1 cellular context compared by ENCODE assay signal in the genomic region with DNA sequence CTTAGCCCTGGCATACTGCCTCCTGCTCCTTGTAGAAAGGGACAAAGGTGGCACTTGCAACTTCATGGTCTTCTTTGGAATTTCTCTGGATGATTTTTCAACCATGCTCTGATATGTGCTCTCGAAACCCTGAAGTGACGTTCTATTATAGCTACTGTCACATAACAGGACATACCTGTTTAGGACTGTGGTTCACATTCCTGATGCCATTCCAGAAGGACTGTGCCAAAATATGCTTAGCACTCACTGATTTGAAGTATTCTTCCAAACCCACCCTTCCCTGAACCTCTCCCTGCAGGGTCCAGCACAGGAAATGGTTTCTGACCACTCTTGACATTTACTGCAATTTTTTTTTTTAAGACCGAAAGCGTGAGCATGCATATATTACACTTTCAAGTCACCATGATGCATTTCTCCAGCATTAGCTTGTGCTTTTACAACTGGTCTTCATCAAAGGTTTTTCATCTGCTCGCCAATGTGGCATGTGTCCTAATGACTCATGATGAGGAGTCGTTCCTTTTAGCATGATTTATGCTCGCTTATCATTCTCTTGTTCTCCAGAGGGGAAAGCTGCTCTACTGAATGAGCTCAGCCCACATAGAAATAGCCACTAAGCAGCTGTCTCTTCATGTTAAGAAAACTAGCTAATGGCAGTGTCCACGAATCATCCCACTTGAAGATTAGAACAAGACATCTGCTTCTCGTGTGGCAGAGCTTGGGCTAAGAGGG.
A peak's percentile ranks its signal among the peaks of the same experiment; 100 is the strongest.
TF ChIP-seq lines count a peak whose summit lies in the region.

No MANE protein-coding gene starts in this region.

TF ChIP-seq in SK-N-SH, 30 proteins besides CTCF, POLR2A, EP300 and RAD21 (continued from another document):
- TF ChIP-seq, protein P1, sequence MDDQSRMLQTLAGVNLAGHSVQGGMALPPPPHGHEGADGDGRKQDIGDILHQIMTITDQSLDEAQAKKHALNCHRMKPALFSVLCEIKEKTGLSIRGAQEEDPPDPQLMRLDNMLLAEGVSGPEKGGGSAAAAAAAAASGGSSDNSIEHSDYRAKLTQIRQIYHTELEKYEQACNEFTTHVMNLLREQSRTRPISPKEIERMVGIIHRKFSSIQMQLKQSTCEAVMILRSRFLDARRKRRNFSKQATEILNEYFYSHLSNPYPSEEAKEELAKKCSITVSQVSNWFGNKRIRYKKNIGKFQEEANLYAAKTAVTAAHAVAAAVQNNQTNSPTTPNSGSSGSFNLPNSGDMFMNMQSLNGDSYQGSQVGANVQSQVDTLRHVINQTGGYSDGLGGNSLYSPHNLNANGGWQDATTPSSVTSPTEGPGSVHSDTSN (IDR thresholded peaks at IDR 0.05), result peak; percentile 98
- TF ChIP-seq GABPA (IDR thresholded peaks at IDR 0.05; ENCODE audit: low read depth) (peak; percentile 50), TCF12 (IDR thresholded peaks at IDR 0.05) (peak; percentile 100), SIN3A (IDR thresholded peaks at IDR 0.05; ENCODE audit: borderline replicate concordance, low read depth, low read length) (peak; percentile 50; the same call in 1 of the 2 replicates), SMC3 (IDR thresholded peaks at IDR 0.05; ENCODE audit: low read depth, low read length) (no peak; the same call in 1 of the 2 replicates), RCOR1 (IDR thresholded peaks at IDR 0.05; ENCODE audit: low read length) (no peak), ELF1 (IDR thresholded peaks at IDR 0.05) (peak; percentile 53; the same call in 1 of the 2 replicates), RXRA (IDR thresholded peaks at IDR 0.05; ENCODE audit: borderline replicate concordance, low read depth) (peak; percentile 93), EZH2phosphoT487 (IDR thresholded peaks at IDR 0.05; ENCODE audit: borderline replicate concordance, low read depth) (no peak), MXI1 (IDR thresholded peaks at IDR 0.05; ENCODE audit: low read depth, low read length) (peak; percentile 18; the same call in 1 of the 2 replicates), NFIC (IDR thresholded peaks at IDR 0.05; ENCODE audit: borderline replicate concordance) (peak; percentile 99), POLR2AphosphoS5 (IDR thresholded peaks at IDR 0.05; ENCODE audit: low read depth, low read length) (peak; percentile 96), FOSL2 (IDR thresholded peaks at IDR 0.05; ENCODE audit: borderline replicate concordance, low read depth) (peak; percentile 98), TEAD4 (IDR thresholded peaks at IDR 0.05; ENCODE audit: borderline replicate concordance, insufficient read depth) (peak; percentile 98), RFX5 (IDR thresholded peaks at IDR 0.05; ENCODE audit: low read length) (no peak), TAF1 (IDR thresholded peaks at IDR 0.05; ENCODE audit: borderline replicate concordance, low read depth, low read length) (peak; percentile 52; the same call in 1 of the 2 replicates), YY1 (IDR thresholded peaks at IDR 0.05; ENCODE audit: low read depth) (peak; percentile 30; the same call in 1 of the 2 replicates), FOXM1 (IDR thresholded peaks at IDR 0.05; ENCODE audit: low read depth) (peak; percentile 98)
- TF ChIP-seq, protein P2, sequence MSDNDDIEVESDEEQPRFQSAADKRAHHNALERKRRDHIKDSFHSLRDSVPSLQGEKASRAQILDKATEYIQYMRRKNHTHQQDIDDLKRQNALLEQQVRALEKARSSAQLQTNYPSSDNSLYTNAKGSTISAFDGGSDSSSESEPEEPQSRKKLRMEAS (IDR thresholded peaks at IDR 0.05; ENCODE audit: low read depth), result peak; percentile 93
- TF ChIP-seq, protein P3, sequence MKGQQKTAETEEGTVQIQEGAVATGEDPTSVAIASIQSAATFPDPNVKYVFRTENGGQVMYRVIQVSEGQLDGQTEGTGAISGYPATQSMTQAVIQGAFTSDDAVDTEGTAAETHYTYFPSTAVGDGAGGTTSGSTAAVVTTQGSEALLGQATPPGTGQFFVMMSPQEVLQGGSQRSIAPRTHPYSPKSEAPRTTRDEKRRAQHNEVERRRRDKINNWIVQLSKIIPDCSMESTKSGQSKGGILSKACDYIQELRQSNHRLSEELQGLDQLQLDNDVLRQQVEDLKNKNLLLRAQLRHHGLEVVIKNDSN (IDR thresholded peaks at IDR 0.05; ENCODE audit: borderline replicate concordance, low read depth), result peak; percentile 12; the same call in 1 of the 2 replicates
- TF ChIP-seq, protein P4, sequence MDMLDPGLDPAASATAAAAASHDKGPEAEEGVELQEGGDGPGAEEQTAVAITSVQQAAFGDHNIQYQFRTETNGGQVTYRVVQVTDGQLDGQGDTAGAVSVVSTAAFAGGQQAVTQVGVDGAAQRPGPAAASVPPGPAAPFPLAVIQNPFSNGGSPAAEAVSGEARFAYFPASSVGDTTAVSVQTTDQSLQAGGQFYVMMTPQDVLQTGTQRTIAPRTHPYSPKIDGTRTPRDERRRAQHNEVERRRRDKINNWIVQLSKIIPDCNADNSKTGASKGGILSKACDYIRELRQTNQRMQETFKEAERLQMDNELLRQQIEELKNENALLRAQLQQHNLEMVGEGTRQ (IDR thresholded peaks at IDR 0.05; ENCODE audit: borderline replicate concordance, low read depth, low read length), result no peak
- TF ChIP-seq, protein P5, sequence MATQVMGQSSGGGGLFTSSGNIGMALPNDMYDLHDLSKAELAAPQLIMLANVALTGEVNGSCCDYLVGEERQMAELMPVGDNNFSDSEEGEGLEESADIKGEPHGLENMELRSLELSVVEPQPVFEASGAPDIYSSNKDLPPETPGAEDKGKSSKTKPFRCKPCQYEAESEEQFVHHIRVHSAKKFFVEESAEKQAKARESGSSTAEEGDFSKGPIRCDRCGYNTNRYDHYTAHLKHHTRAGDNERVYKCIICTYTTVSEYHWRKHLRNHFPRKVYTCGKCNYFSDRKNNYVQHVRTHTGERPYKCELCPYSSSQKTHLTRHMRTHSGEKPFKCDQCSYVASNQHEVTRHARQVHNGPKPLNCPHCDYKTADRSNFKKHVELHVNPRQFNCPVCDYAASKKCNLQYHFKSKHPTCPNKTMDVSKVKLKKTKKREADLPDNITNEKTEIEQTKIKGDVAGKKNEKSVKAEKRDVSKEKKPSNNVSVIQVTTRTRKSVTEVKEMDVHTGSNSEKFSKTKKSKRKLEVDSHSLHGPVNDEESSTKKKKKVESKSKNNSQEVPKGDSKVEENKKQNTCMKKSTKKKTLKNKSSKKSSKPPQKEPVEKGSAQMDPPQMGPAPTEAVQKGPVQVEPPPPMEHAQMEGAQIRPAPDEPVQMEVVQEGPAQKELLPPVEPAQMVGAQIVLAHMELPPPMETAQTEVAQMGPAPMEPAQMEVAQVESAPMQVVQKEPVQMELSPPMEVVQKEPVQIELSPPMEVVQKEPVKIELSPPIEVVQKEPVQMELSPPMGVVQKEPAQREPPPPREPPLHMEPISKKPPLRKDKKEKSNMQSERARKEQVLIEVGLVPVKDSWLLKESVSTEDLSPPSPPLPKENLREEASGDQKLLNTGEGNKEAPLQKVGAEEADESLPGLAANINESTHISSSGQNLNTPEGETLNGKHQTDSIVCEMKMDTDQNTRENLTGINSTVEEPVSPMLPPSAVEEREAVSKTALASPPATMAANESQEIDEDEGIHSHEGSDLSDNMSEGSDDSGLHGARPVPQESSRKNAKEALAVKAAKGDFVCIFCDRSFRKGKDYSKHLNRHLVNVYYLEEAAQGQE (IDR thresholded peaks at IDR 0.05; ENCODE audit: low read depth, low read length), result peak; percentile 54; the same call in 1 of the 2 replicates
- TF ChIP-seq, protein P6, sequence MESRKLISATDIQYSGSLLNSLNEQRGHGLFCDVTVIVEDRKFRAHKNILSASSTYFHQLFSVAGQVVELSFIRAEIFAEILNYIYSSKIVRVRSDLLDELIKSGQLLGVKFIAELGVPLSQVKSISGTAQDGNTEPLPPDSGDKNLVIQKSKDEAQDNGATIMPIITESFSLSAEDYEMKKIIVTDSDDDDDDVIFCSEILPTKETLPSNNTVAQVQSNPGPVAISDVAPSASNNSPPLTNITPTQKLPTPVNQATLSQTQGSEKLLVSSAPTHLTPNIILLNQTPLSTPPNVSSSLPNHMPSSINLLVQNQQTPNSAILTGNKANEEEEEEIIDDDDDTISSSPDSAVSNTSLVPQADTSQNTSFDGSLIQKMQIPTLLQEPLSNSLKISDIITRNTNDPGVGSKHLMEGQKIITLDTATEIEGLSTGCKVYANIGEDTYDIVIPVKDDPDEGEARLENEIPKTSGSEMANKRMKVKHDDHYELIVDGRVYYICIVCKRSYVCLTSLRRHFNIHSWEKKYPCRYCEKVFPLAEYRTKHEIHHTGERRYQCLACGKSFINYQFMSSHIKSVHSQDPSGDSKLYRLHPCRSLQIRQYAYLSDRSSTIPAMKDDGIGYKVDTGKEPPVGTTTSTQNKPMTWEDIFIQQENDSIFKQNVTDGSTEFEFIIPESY (IDR thresholded peaks at IDR 0.05; ENCODE audit: borderline replicate concordance, low read depth), result peak; percentile 91
